8 cellular contexts compared by ENCODE assay signal in the genomic region with DNA sequence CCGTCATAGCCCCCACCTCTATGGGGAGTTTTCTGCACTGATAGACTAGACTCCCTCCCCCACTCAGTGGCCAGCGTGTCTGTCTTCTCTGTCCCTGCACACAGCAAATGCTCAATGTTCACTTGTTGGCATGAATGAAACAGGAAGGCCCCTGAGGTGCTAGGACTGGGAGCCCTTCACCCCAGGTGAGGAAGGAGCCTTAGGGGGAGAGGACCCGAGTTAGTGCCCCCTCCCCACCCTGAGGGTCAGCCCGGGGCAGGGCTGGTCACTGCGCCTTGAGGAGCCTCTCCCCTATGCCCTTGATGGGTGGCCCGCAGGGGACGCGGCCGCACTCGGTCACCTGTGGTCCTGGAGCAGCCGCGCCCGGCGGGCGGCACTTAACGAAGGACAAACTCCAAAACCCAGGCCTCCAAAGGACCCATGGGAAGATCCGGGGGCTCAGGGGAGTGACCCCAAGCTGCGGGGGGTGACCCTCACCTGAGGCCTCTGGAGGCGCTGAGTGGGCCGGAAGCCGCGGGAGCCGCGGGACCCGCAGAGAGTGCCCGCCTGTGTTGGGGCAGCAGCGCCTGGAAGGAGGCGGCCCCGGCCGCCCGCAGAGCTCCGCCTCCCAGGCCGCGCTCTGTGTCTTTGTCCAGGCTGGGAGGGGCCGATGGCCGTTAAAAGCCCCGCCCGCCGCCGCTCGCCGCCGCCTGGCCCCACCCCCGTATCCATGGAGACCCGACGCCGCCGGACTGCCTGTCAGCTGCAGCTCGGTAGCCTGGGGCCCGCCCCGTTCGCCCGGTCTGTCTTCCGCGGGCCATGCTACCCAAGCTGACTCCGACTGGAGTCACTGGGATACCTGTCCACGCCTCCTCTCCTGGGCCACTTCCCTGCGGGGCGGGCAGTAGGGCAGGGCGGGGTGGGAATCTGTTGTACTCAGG. TPM values are rescaled to one million over a fixed set of nuclear protein-coding genes. Genes with fewer than 3 reads are reported as not detected.
DNase-seq lines count a peak whose midpoint lies in the region; TF ChIP-seq lines count a peak whose summit lies in the region.

No MANE protein-coding gene starts in this region.

- no peaks in the 10 kb centered on the region for H3K9me3 Mint-ChIP-seq in neural crest cell
- H3K9me3 Mint-ChIP-seq in stimulated activated naive CD8-positive, alpha-beta T cell treated with anti-CD3 and anti-CD28 coated beads, Interleukin-15, Interleukin-2, amounts not matched to agents 100 ng/mL and 50 ng/mL, for 24 hours, result no peaks in the 10 kb centered on the region

- H3K27ac Mint-ChIP-seq in neural crest cell (ENCODE audit: unreplicated experiment), result peak overlapping the region; percentile 10
- no peak overlapping the region for H3K27ac Mint-ChIP-seq in stimulated activated naive CD8-positive, alpha-beta T cell treated with anti-CD3 and anti-CD28 coated beads, Interleukin-15, Interleukin-2, amounts not matched to agents 100 ng/mL and 50 ng/mL, for 24 hours

- H3K36me3 ChIP-seq in Loucy (ENCODE audit: insufficient read depth, low read length), result no peaks in the 10 kb centered on the region

- H3F3A ChIP-seq in Loucy (ENCODE audit: low read depth), result no peaks in the 10 kb centered on the region

- H4K20me1 ChIP-seq in Loucy (ENCODE audit: insufficient read depth, low read length, poor library complexity, severe bottlenecking), result no peaks in the 10 kb centered on the region

- peak; percentile 94 for DNase-seq in ELF-1 (ENCODE audit: low read depth, low spot score)
- DNase-seq in H4 (ENCODE audit: low spot score), result peak; percentile 83
- DNase-seq in SHP77 (lab: John Stamatoyannopoulos, UW), result peak; percentile 78 to 91
- peak; percentile 73 for DNase-seq in activated gamma-delta T cell treated with Interleukin-2 at 50 U/mL for 16 hours
- DNase-seq in foreskin fibroblast, result peak; percentile 90 to 97
- DNase-seq in neural crest cell (ENCODE audit: low read depth, low spot score), result peak; percentile 94

- no peaks in the 10 kb centered on the region for H3K36me3 Mint-ChIP-seq in neural crest cell (ENCODE audit: low read depth)
- no peaks in the 10 kb centered on the region for H3K36me3 Mint-ChIP-seq in stimulated activated naive CD8-positive, alpha-beta T cell treated with anti-CD3 and anti-CD28 coated beads, Interleukin-15, Interleukin-2, amounts not matched to agents 100 ng/mL and 50 ng/mL, for 24 hours (ENCODE audit: low read depth)

- no peaks in the 10 kb centered on the region for H3K27me3 Mint-ChIP-seq in neural crest cell (ENCODE audit: low read depth)
- H3K27me3 Mint-ChIP-seq in stimulated activated naive CD8-positive, alpha-beta T cell treated with anti-CD3 and anti-CD28 coated beads, Interleukin-15, Interleukin-2, amounts not matched to agents 100 ng/mL and 50 ng/mL, for 24 hours, result peaks cover 5% of the 10 kb centered on the region

- no peaks in the 10 kb centered on the region for H3K9me3 ChIP-seq in Loucy (ENCODE audit: insufficient read depth, low read depth, low read length)

- H3K4me2 ChIP-seq in Loucy (ENCODE audit: low read depth, low read length, poor library complexity, severe bottlenecking), result peak overlapping the region; percentile 76

- H3K27me3 ChIP-seq in Loucy (ENCODE audit: insufficient read depth, low read length, poor library complexity, severe bottlenecking), result no peaks in the 10 kb centered on the region

- H3K4me3 ChIP-seq in Loucy (ENCODE audit: low read length, poor library complexity, severe bottlenecking) (peak overlapping the region; percentile 70), foreskin fibroblast (ENCODE audit: low read depth in 1 of 2, low read length in 2 of 2) (peak overlapping the region; percentile 63 to 79)

- H3K79me2 ChIP-seq in Loucy (ENCODE audit: insufficient read depth, low read length), result no peaks in the 10 kb centered on the region

- TF ChIP-seq CTCF in Loucy (conservative IDR thresholded peaks at IDR 0.05; ENCODE audit: low read length) (no peak), foreskin fibroblast (IDR thresholded peaks at IDR 0.05; ENCODE audit: low read depth, low read length) (no peak), neural crest cell (conservative IDR thresholded peaks at IDR 0.05) (no peak)

- peaks cover 6% of the 10 kb centered on the region for H3K4me1 ChIP-seq in Loucy (ENCODE audit: insufficient read depth, low read length, poor library complexity, severe bottlenecking)

- H3K4me1 Mint-ChIP-seq in neural crest cell, result peaks cover 13% of the 10 kb centered on the region
- peaks cover 21% of the 10 kb centered on the region for H3K4me1 Mint-ChIP-seq in stimulated activated naive CD8-positive, alpha-beta T cell treated with anti-CD3 and anti-CD28 coated beads, Interleukin-15, Interleukin-2, amounts not matched to agents 100 ng/mL and 50 ng/mL, for 24 hours (ENCODE audit: low read depth)

- H3K4me3 Mint-ChIP-seq in neural crest cell, result peak overlapping the region; percentile 86
- peak overlapping the region; percentile 48 for H3K4me3 Mint-ChIP-seq in stimulated activated naive CD8-positive, alpha-beta T cell treated with anti-CD3 and anti-CD28 coated beads, Interleukin-15, Interleukin-2, amounts not matched to agents 100 ng/mL and 50 ng/mL, for 24 hours

- H2AFZ ChIP-seq in Loucy (ENCODE audit: low read length), result no peak overlapping the region

- H3K9me2 ChIP-seq in Loucy (replicated peaks; ENCODE audit: low read depth, low read length), result no peaks in the 10 kb centered on the region

- H3K9ac ChIP-seq in Loucy (ENCODE audit: low read depth, low read length, poor library complexity, severe bottlenecking), result peak overlapping the region; percentile 37

RNA-seq across cellular contexts. Expression of gene FANCD2, which starts 15.4 kb away (rescaled TPM):
- total RNA-seq in H4 (2014; rRNA removed; shearing (Covaris generic)), result 28.4 and 29.6 TPM in 2 replicates
- total RNA-seq in neural crest cell, result 65.4 and 67.9 TPM in 2 replicates

RNA-seq across cellular contexts. Expression of gene EMC3, which starts 24.2 kb away (rescaled TPM):
- total RNA-seq in H4 (2014; rRNA removed; shearing (Covaris generic)), result 87.1 and 117 TPM in 2 replicates
- total RNA-seq in neural crest cell, result 39.8 and 42.6 TPM in 2 replicates

RNA-seq across cellular contexts. Expression of gene PRRT3, which starts 58.6 kb away (rescaled TPM):
- 3.0 and 3.4 TPM in 2 replicates for total RNA-seq in H4 (2014; rRNA removed; shearing (Covaris generic))
- total RNA-seq in neural crest cell, result 5.7 and 6.4 TPM in 2 replicates

Comparison
In these comparisons a context has a peak if more than half of its experiments do, and no peak if none do; other contexts are left out.
1. Peak in every context shown above with its lines: DNase-seq and H3K4me3 ChIP-seq.